In genomic region chr9:100426532-100427365, GRCh38 we compare ENCODE assay signal across 8 cellular contexts. TPM values are rescaled to one million over a fixed set of nuclear protein-coding genes. Genes with fewer than 3 reads are reported as not detected.
DNase-seq lines count a peak whose midpoint lies in the region; FAIRE-seq and TF ChIP-seq lines count a peak whose summit lies in the region.

A gene with protein sequence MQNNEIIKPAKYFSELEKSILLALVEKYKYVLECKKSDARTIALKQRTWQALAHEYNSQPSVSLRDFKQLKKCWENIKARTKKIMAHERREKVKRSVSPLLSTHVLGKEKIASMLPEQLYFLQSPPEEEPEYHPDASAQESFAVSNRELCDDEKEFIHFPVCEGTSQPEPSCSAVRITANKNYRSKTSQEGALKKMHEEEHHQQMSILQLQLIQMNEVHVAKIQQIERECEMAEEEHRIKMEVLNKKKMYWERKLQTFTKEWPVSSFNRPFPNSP (plus strand): TSS chr9:100427143. CDS start chr9:100441939, 14,796 bp downstream.

- H3K9ac ChIP-seq in neural progenitor cell = peak within 1 kb of the TSS; percentile 84

- H3K4me3 ChIP-seq in neural progenitor cell = peak within 1 kb of the TSS; percentile 99

- DNase-seq in Calu3 = peak; percentile 58
- DNase-seq in GM20000 (ENCODE audit: low spot score) = peak; percentile 93
- peak; percentile 65 for DNase-seq in HS-27A (ENCODE audit: low read depth)
- DNase-seq in RCC 7860 (ENCODE audit: low spot score) = peak; percentile 85
- peak; percentile 62 for DNase-seq in activated naive CD4-positive, alpha-beta T cell treated with Interleukin-2 at 50 U/mL for 16 hours
- peak; percentile 45 for DNase-seq in foreskin melanocyte
- DNase-seq in neural progenitor cell (ENCODE audit: low spot score) = peak; percentile 93

- H3K27ac ChIP-seq in neural progenitor cell = peak within 1 kb of the TSS; percentile 77
- peak within 1 kb of the TSS; percentile 19 for H3K27ac ChIP-seq in temporal lobe (ENCODE audit: low read depth, low read length)

- H3K4me1 ChIP-seq in neural progenitor cell = peaks cover 21% of the 10 kb centered on the region

- peak within 1 kb of the TSS; percentile 94 for H3K4me2 ChIP-seq in neural progenitor cell

- H3K4me3 Mint-ChIP-seq in Calu3 (ENCODE audit: low read depth, unreplicated experiment) = peak within 1 kb of the TSS; percentile 73
- peak within 1 kb of the TSS; percentile 97 for H3K4me3 Mint-ChIP-seq in neural progenitor cell

- H3K4me1 Mint-ChIP-seq in Calu3 (ENCODE audit: low read depth, unreplicated experiment) = peaks cover 32% of the 10 kb centered on the region
- H3K4me1 Mint-ChIP-seq in neural progenitor cell = peaks cover 33% of the 10 kb centered on the region

- no peaks in the 10 kb centered on the region for H3K27me3 Mint-ChIP-seq in Calu3 (ENCODE audit: unreplicated experiment)
- H3K27me3 Mint-ChIP-seq in neural progenitor cell (ENCODE audit: insufficient read depth, low read depth) = peaks cover 5% of the 10 kb centered on the region

- H3K9me3 Mint-ChIP-seq in Calu3 (ENCODE audit: low read depth, unreplicated experiment) = no peaks in the 10 kb centered on the region
- H3K9me3 Mint-ChIP-seq in neural progenitor cell = no peaks in the 10 kb centered on the region

- H3K36me3 Mint-ChIP-seq in Calu3 (ENCODE audit: insufficient read depth, unreplicated experiment) (peaks cover 29% of the 10 kb centered on the region), neural progenitor cell (peaks cover 14% of the 10 kb centered on the region)

- no peaks in the 10 kb centered on the region for H3K27me3 ChIP-seq in neural progenitor cell

- H3F3A ChIP-seq in neural progenitor cell (ENCODE audit: low read depth) = peaks cover 35% of the 10 kb centered on the region

- no TSS peak for BruUV-seq in Calu3 (replicated peaks; lab: Mats Ljungman, UMichigan)

- TF ChIP-seq CTCF in Calu3 (IDR thresholded peaks at IDR 0.05; ENCODE audit: unreplicated experiment) (no peak), GM20000 (IDR thresholded peaks at IDR 0.05; ENCODE audit: extremely low read depth, missing control alignments) (no peak), neural progenitor cell (IDR thresholded peaks at IDR 0.05) (peak; percentile 9)

- peaks cover 21% of the 10 kb centered on the region for H4K20me1 ChIP-seq in neural progenitor cell (ENCODE audit: low read depth)

- peaks cover 43% of the 10 kb centered on the region for H3K79me2 ChIP-seq in neural progenitor cell (ENCODE audit: low read depth)

- no peaks in the 10 kb centered on the region for H3K36me3 ChIP-seq in neural progenitor cell

- peak; percentile 79 for FAIRE-seq in RCC 7860 (lab: Jason Lieb, UNC)

- H3K27ac Mint-ChIP-seq in Calu3 (ENCODE audit: unreplicated experiment) (peak within 1 kb of the TSS; percentile 94), neural progenitor cell (peak within 1 kb of the TSS; percentile 100)

- intact Hi-C loops in Calu3 (cut with micrococcal nuclease; ENCODE audit: unreplicated experiment) = loop anchor here (5.0 kb wide), 2 partner anchors 74 to 161 kb away; partner anchors contain the start of gene TEX10

- H2AFZ ChIP-seq in neural progenitor cell (replicated peaks) = peak within 1 kb of the TSS; percentile 95

- CTCF ChIA-PET in Calu3 (lab: Charles Lee) = interaction anchor here (0.7 to 0.9 kb wide), 2 partner anchors 11 to 15 kb away, joined by 3 to 4 read pairs; no protein-coding TSS in a partner anchor

- H3K9me3 ChIP-seq in neural progenitor cell (ENCODE audit: low read depth) = no peaks in the 10 kb centered on the region

RNA-seq across cellular contexts. Expression of the gene that starts here (rescaled TPM):
- total RNA-seq in Calu3 (2022) (16.3 and 23.5 TPM in 2 replicates), neural progenitor cell (ENCODE audit: low replicate concordance) (50.1 and 67.7 TPM in 2 replicates), temporal lobe (47.7 TPM)

Comparison
In these comparisons a context has a peak if more than half of its experiments do, and no peak if none do; other contexts are left out.
1. Peak in every context shown above with its lines: DNase-seq, H3K4me3 ChIP-seq and H3K27ac ChIP-seq.